ENCODE assay signal across 9 cellular contexts in genomic region chr15:98518823-98519561, GRCh38.
DNase-seq lines count a peak whose midpoint lies in the region; ATAC-seq lines count a peak whose summit lies in the region.
"Had no signal": no experiment of that assay in that cellular context is flagged by ENCODE, and none has a peak within 500 bp of the region (broad histone marks: within the 10 kb centered on the region; RNA-seq: fewer than 3 reads in every experiment).

No MANE protein-coding gene starts in this region.

- H3K4me1 Mint-ChIP-seq in effector memory CD8-positive, alpha-beta T cell (ENCODE audit: low read depth in 2 of 2) = peaks cover 0 to 3% of the 10 kb centered on the region in 2 donors
- peaks cover 6% of the 10 kb centered on the region for H3K4me1 Mint-ChIP-seq in stimulated activated effector memory CD8-positive, alpha-beta T cell treated with anti-CD3 and anti-CD28 coated beads, Interleukin-12 subunit alpha, Interleukin-12 subunit beta, amount 100 ng/mL, for 72 hours

- no peak overlapping the region for H3K4me3 ChIP-seq in mesendoderm (ENCODE audit: low read length)

- H3K4me3 Mint-ChIP-seq in effector memory CD8-positive, alpha-beta T cell = no peak overlapping the region
- H3K4me3 Mint-ChIP-seq in stimulated activated effector memory CD8-positive, alpha-beta T cell treated with anti-CD3 and anti-CD28 coated beads, Interleukin-12 subunit alpha, Interleukin-12 subunit beta, amount 100 ng/mL, for 72 hours = no peak overlapping the region
- H3K4me3 Mint-ChIP-seq: T-helper 1 cell treated with Interleukin-12 subunit alpha and Interleukin-12 subunit beta and Interleukin-4 antibody, amounts not matched to agents 30 μg/mL and 1 μg/mL, for 36 hours had no signal

- ATAC-seq in GM19328 (IDR thresholded peaks at IDR 0.05; ENCODE audit: unreplicated experiment) (peak; percentile 76), HG03460 (IDR thresholded peaks at IDR 0.05; ENCODE audit: unreplicated experiment) (peak; percentile 79)
- ATAC-seq in effector memory CD8-positive, alpha-beta T cell (replicated peaks) = peak; percentile 59
- peak; percentile 69 for ATAC-seq in stimulated activated effector memory CD8-positive, alpha-beta T cell treated with anti-CD3 and anti-CD28 coated beads, Interleukin-12 subunit alpha, Interleukin-12 subunit beta, amount 100 ng/mL, for 72 hours

- no CpG with 5 or more reads among the region's 19 CpGs for WGBS in mesendoderm (ENCODE audit: extremely low coverage, insufficient coverage, low lambda C conversion rate)

- no peak overlapping the region for H3K56ac ChIP-seq in mesendoderm (ENCODE audit: low read length)

- no peaks in the 10 kb centered on the region for H3K4me1 ChIP-seq in mesendoderm (ENCODE audit: control insufficient read depth, low read depth, low read length)

- H3K9ac ChIP-seq in mesendoderm (ENCODE audit: low read length) = no peak overlapping the region

- H3K9me3 Mint-ChIP-seq in effector memory CD8-positive, alpha-beta T cell = no peaks in the 10 kb centered on the region
- no peaks in the 10 kb centered on the region for H3K9me3 Mint-ChIP-seq in stimulated activated effector memory CD8-positive, alpha-beta T cell treated with anti-CD3 and anti-CD28 coated beads, Interleukin-12 subunit alpha, Interleukin-12 subunit beta, amount 100 ng/mL, for 72 hours
- H3K9me3 Mint-ChIP-seq: T-helper 1 cell treated with Interleukin-12 subunit alpha and Interleukin-12 subunit beta and Interleukin-4 antibody, amounts not matched to agents 30 μg/mL and 1 μg/mL, for 36 hours had no signal

- no peaks in the 10 kb centered on the region for H3K36me3 ChIP-seq in mesendoderm (ENCODE audit: control insufficient read depth, insufficient read depth, low read length)

- no peak overlapping the region for H3K4me2 ChIP-seq in mesendoderm (ENCODE audit: low read length)

- H3K79me2 ChIP-seq in mesendoderm (ENCODE audit: control insufficient read depth, insufficient read depth, low read length) = no peaks in the 10 kb centered on the region

- no peak overlapping the region for H4K5ac ChIP-seq in mesendoderm (ENCODE audit: low read length)

- H3K4ac ChIP-seq in mesendoderm (ENCODE audit: low read depth, low read length) = no peak overlapping the region

- no peaks in the 10 kb centered on the region for H3K79me1 ChIP-seq in mesendoderm (ENCODE audit: low read length)

- H4K8ac ChIP-seq in mesendoderm (ENCODE audit: low read depth, low read length) = no peak overlapping the region

- H3K27ac ChIP-seq in mesendoderm (ENCODE audit: low read depth, low read length) = no peak overlapping the region

- no peak overlapping the region for H2BK15ac ChIP-seq in mesendoderm (replicated peaks; ENCODE audit: low read depth)

- no peaks in the 10 kb centered on the region for H3K36me3 Mint-ChIP-seq in effector memory CD8-positive, alpha-beta T cell (ENCODE audit: insufficient read depth)
- no peaks in the 10 kb centered on the region for H3K36me3 Mint-ChIP-seq in stimulated activated effector memory CD8-positive, alpha-beta T cell treated with anti-CD3 and anti-CD28 coated beads, Interleukin-12 subunit alpha, Interleukin-12 subunit beta, amount 100 ng/mL, for 72 hours

- no peak overlapping the region for H2AK5ac ChIP-seq in mesendoderm (ENCODE audit: low read length)

- H3K27me3 Mint-ChIP-seq in effector memory CD8-positive, alpha-beta T cell = peaks cover 4 to 6% of the 10 kb centered on the region in 2 donors

- no peaks in the 10 kb centered on the region for H3K27me3 ChIP-seq in mesendoderm (ENCODE audit: insufficient read depth, low read length, poor library complexity)

- no peak overlapping the region for H2BK5ac ChIP-seq in mesendoderm (ENCODE audit: low read length)

- no peak overlapping the region for H2BK120ac ChIP-seq in mesendoderm (ENCODE audit: low read depth, low read length)

- no peak overlapping the region for H3K18ac ChIP-seq in mesendoderm (ENCODE audit: low read length)

- DNase-seq in CD1c-positive myeloid dendritic cell (ENCODE audit: extremely low spot score) = peak; percentile 78
- DNase-seq in NCI-H526 (lab: John Stamatoyannopoulos, UW) = peak; percentile 75 to 88
- DNase-seq in activated CD4-positive, alpha-beta T cell treated with anti-CD3 and anti-CD28 coated beads, Interleukin-2, amount 50 U/mL, for 1 hour = peak; percentile 33
- peak; percentile 3 to 33 (median 17) for DNase-seq in effector memory CD8-positive, alpha-beta T cell
- peak; percentile 87 for DNase-seq in mesendoderm
- DNase-seq in stimulated activated effector memory CD8-positive, alpha-beta T cell treated with anti-CD3 and anti-CD28 coated beads, Interleukin-12 subunit alpha, Interleukin-12 subunit beta, amount 100 ng/mL, for 72 hours (ENCODE audit: low spot score in 2 of 2) = peak; percentile 10 to 55

- H3K23ac ChIP-seq in mesendoderm (ENCODE audit: low read length) = no peak overlapping the region

- no peak overlapping the region for H3K27ac Mint-ChIP-seq in effector memory CD8-positive, alpha-beta T cell
- no peak overlapping the region for H3K27ac Mint-ChIP-seq in stimulated activated effector memory CD8-positive, alpha-beta T cell treated with anti-CD3 and anti-CD28 coated beads, Interleukin-12 subunit alpha, Interleukin-12 subunit beta, amount 100 ng/mL, for 72 hours
- H3K27ac Mint-ChIP-seq: T-helper 1 cell treated with Interleukin-12 subunit alpha and Interleukin-12 subunit beta and Interleukin-4 antibody, amounts not matched to agents 30 μg/mL and 1 μg/mL, for 36 hours had no signal

Comparison
In these comparisons a context has a peak if more than half of its experiments do, and no peak if none do; other contexts are left out.
1. DNase-seq: peak in every context shown above with its lines; median percentile 87 in mesendoderm; 82 in NCI-H526; 78 in CD1c-positive myeloid dendritic cell; 33 in activated CD4-positive, alpha-beta T cell treated with anti-CD3 and anti-CD28 coated beads, Interleukin-2, amount 50 U/mL, for 1 hour; 32 in stimulated activated effector memory CD8-positive, alpha-beta T cell treated with anti-CD3 and anti-CD28 coated beads, Interleukin-12 subunit alpha, Interleukin-12 subunit beta, amount 100 ng/mL, for 72 hours; 17 in effector memory CD8-positive, alpha-beta T cell.